Comparison of ENCODE assay signal across 34 cellular contexts in the genomic region with DNA sequence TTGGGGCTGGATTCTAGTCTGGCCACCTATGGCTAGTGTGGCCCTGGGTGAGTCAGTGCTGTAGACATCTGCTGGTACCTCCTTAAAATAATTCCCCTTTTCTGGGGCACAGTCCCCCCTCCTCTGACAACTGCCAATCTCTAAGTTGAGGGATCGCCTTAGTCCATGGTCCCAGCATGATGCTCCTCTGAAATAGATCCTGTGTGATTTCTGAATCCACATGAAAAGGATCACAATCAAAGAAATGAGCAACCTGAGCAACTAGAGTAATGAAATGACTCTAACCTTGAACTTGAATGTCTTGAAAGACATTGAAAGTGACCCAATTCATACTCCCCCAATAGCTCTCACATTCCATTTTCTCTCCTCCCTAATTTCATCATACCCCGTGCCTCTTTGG.
"Had no signal": no experiment of that assay in that cellular context is flagged by ENCODE, and none has a peak within 500 bp of the region (broad histone marks: within the 10 kb centered on the region; RNA-seq: fewer than 3 reads in every experiment).

No MANE protein-coding gene starts in this region.

- DNase-seq: Karpas-422, Kasumi-1, KBM-7, KG1, MG63, MM.1S, MV-4-11, NCI-H1048, NCI-H1092, NCI-H1092 treated with DMSO at 0.1 percent for 48 hours, NCI-H1105, NCI-H1105 treated with DMSO at 0.1 percent for 48 hours, NCI-H1417, NCI-H1417 treated with DMSO at 0.1 percent for 48 hours, NCI-H1436, NCI-H1436 treated with DMSO at 0.1 percent for 48 hours, NCI-H146, NCI-H1694, NCI-H1694 treated with DMSO at 0.1 percent for 48 hours, NCI-H187, NCI-H187 treated with DMSO at 0.1 percent for 48 hours, NCI-H1930, NCI-H2029, NCI-H2029 treated with DMSO at 0.1 percent for 48 hours, NCI-H2081, NCI-H2081 treated with DMSO at 0.1 percent for 48 hours, NCI-H2107, NCI-H2171, NCI-H2171 treated with DMSO at 0.1 percent for 48 hours, NCI-H2227 treated with DMSO at 0.1 percent for 48 hours, NCI-H226, NCI-H345, NCI-H446, NCI-H446 treated with DMSO at 0.1 percent for 48 hours had no signal
